Comparison of ENCODE assay signal across 1 cellular context in genomic region chr1:184162266-184162665, GRCh38.
TF ChIP-seq lines count a peak whose summit lies in the region.

No MANE protein-coding gene starts in this region.

TF ChIP-seq in IMR-90, 13 proteins besides CTCF, POLR2A, EP300 and RAD21:
- TF ChIP-seq USF2 (IDR thresholded peaks at IDR 0.05; ENCODE audit: low read depth, low read length) (no peak), CHD1 (IDR thresholded peaks at IDR 0.05; ENCODE audit: low read depth, low read length) (no peak), FOS (IDR thresholded peaks at IDR 0.05; ENCODE audit: low read depth, low read length) (no peak), RCOR1 (IDR thresholded peaks at IDR 0.05; ENCODE audit: insufficient replicate concordance, low read length) (no peak)
